Comparison of ENCODE assay signal across 1 cellular context in genomic region chr12:65891987-65892481, GRCh38.
TF ChIP-seq lines count a peak whose summit lies in the region.

No MANE protein-coding gene starts in this region.

TF ChIP-seq in IMR-90, 13 proteins besides CTCF, POLR2A, EP300 and RAD21 (continued from another document):
- TF ChIP-seq SMC3 (IDR thresholded peaks at IDR 0.05; ENCODE audit: low read depth, low read length) (no peak), RCOR1 (IDR thresholded peaks at IDR 0.05; ENCODE audit: insufficient replicate concordance, low read length) (no peak)
